ENCODE assay signal across 16 cellular contexts in genomic region chr4:137960371-137961050, GRCh38.
DNase-seq lines count a peak whose midpoint lies in the region; TF ChIP-seq lines count a peak whose summit lies in the region.
"Had no signal": no experiment of that assay in that cellular context is flagged by ENCODE, and none has a peak within 500 bp of the region (broad histone marks: within the 10 kb centered on the region; RNA-seq: fewer than 3 reads in every experiment).

No MANE protein-coding gene starts in this region.

- no peaks in the 10 kb centered on the region for H3K27me3 Mint-ChIP-seq in T-helper 2 cell treated with Interferon-gamma antibody and Interleukin-4, amounts not matched to agents 5 μg/mL and 100 μg/mL, for 36 hours (ENCODE audit: low read depth)
- no peaks in the 10 kb centered on the region for H3K27me3 Mint-ChIP-seq in chondrocyte (ENCODE audit: low read depth)
- H3K27me3 Mint-ChIP-seq in Calu3 (ENCODE audit: unreplicated experiment): no peaks in the 10 kb centered on the region
- H3K27me3 Mint-ChIP-seq: IgD-negative memory B cell had no signal

- no peaks in the 10 kb centered on the region for H3K36me3 Mint-ChIP-seq in T-helper 2 cell treated with Interferon-gamma antibody and Interleukin-4, amounts not matched to agents 5 μg/mL and 100 μg/mL, for 36 hours (ENCODE audit: low read depth)
- H3K36me3 Mint-ChIP-seq in chondrocyte (ENCODE audit: low read depth): no peaks in the 10 kb centered on the region
- H3K36me3 Mint-ChIP-seq in Calu3 (ENCODE audit: insufficient read depth, unreplicated experiment): no peaks in the 10 kb centered on the region
- H3K36me3 Mint-ChIP-seq: WTC11 had no signal

- TF ChIP-seq CTCF in AG04450 (IDR thresholded peaks at IDR 0.05; ENCODE audit: low read depth, low read length) (no peak), cardiac fibroblast (IDR thresholded peaks at IDR 0.05; ENCODE audit: low read depth, low read length) (no peak), chondrocyte (IDR thresholded peaks at IDR 0.05) (no peak), Calu3 (IDR thresholded peaks at IDR 0.05; ENCODE audit: unreplicated experiment) (no peak)

- intact Hi-C loops in Calu3 (cut with micrococcal nuclease; ENCODE audit: unreplicated experiment): no loop called here

- no peak overlapping the region for H3K27ac Mint-ChIP-seq in T-helper 2 cell treated with Interferon-gamma antibody and Interleukin-4, amounts not matched to agents 5 μg/mL and 100 μg/mL, for 36 hours
- H3K27ac Mint-ChIP-seq in chondrocyte (ENCODE audit: unreplicated experiment): no peak overlapping the region
- no peak overlapping the region for H3K27ac Mint-ChIP-seq in Calu3 (ENCODE audit: unreplicated experiment)
- H3K27ac Mint-ChIP-seq: IgD-negative memory B cell, WTC11 had no signal

- H3K9me3 ChIP-seq in AG04450 (ENCODE audit: control insufficient read depth, insufficient read depth, low read length): no peaks in the 10 kb centered on the region
- H3K9me3 ChIP-seq: A549, SJCRH30 had no signal

- H3K27ac ChIP-seq in AG04450 (ENCODE audit: low read depth, low read length): no peak overlapping the region
- H3K27ac ChIP-seq: A549, SJCRH30 had no signal

- POLR2A ChIA-PET in AG04450 (lab: Yijun Ruan, JAX): interaction anchor here (1.2 kb wide), 1 partner anchor 9 kb away, joined by 3 read pairs; no protein-coding TSS in a partner anchor

- DNase-seq in AG04450 (ENCODE audit: low read depth, low spot score): peak; percentile 54
- DNase-seq in M059J (ENCODE audit: low read depth): peak; percentile 76
- peak; percentile 71 to 84 for DNase-seq in cardiac fibroblast (ENCODE audit: low read depth in 2 of 2)
- peak; percentile 53 for DNase-seq in left kidney (ENCODE audit: low read depth, low spot score)
- DNase-seq in T-helper 2 cell treated with Interferon-gamma antibody and Interleukin-4, amounts not matched to agents 5 μg/mL and 100 μg/mL, for 36 hours (ENCODE audit: low spot score): no peak
- no peak for DNase-seq in chondrocyte (ENCODE audit: low spot score)
- DNase-seq in Calu3: no peak
- DNase-seq in globus pallidus (ENCODE audit: low spot score): no peak
- DNase-seq: activated T-cell treated with anti-CD3 and anti-CD28 coated beads, Interleukin-2, amount 50 U/mL, for 1 hour; DMS79; NCI-H1436; NCI-H748 treated with DMSO at 0.1 percent for 48 hours; SJCRH30 had no signal

- H3K4me3 ChIP-seq in AG04450 (ENCODE audit: low read depth, low read length) (no peak overlapping the region), cardiac fibroblast (replicated peaks in 1 of 2; ENCODE audit: low read depth in 2 of 2, low read length in 2 of 2) (no peak overlapping the region)
- H3K4me3 ChIP-seq: A549, SJCRH30 had no signal

- no TSS peak for BruUV-seq in Calu3 (replicated peaks; lab: Mats Ljungman, UMichigan)

- H3K4me1 Mint-ChIP-seq in T-helper 2 cell treated with Interferon-gamma antibody and Interleukin-4, amounts not matched to agents 5 μg/mL and 100 μg/mL, for 36 hours (ENCODE audit: low read depth): no peaks in the 10 kb centered on the region
- peaks cover 16% of the 10 kb centered on the region for H3K4me1 Mint-ChIP-seq in chondrocyte (ENCODE audit: low read depth)
- no peaks in the 10 kb centered on the region for H3K4me1 Mint-ChIP-seq in Calu3 (ENCODE audit: low read depth, unreplicated experiment)
- H3K4me1 Mint-ChIP-seq: IgD-negative memory B cell, WTC11 had no signal

- no peak overlapping the region for H3K4me3 Mint-ChIP-seq in T-helper 2 cell treated with Interferon-gamma antibody and Interleukin-4, amounts not matched to agents 5 μg/mL and 100 μg/mL, for 36 hours
- H3K4me3 Mint-ChIP-seq in chondrocyte (ENCODE audit: unreplicated experiment): no peak overlapping the region
- H3K4me3 Mint-ChIP-seq in Calu3 (ENCODE audit: low read depth, unreplicated experiment): no peak overlapping the region
- H3K4me3 Mint-ChIP-seq: IgD-negative memory B cell, WTC11 had no signal

- CTCF ChIA-PET in AG04450 (lab: Charles Lee): interaction anchor here (0.9 kb wide), 1 partner anchor 71 kb away, joined by 3 read pairs; no protein-coding TSS in a partner anchor
- CTCF ChIA-PET in Calu3 (lab: Charles Lee): no interaction called here

- H3K27me3 ChIP-seq in AG04450 (ENCODE audit: control insufficient read depth, insufficient read depth, low read length): no peaks in the 10 kb centered on the region
- H3K27me3 ChIP-seq: SJCRH30 had no signal

- no peaks in the 10 kb centered on the region for H3K9me3 Mint-ChIP-seq in T-helper 2 cell treated with Interferon-gamma antibody and Interleukin-4, amounts not matched to agents 5 μg/mL and 100 μg/mL, for 36 hours
- H3K9me3 Mint-ChIP-seq in chondrocyte (ENCODE audit: low read depth): no peaks in the 10 kb centered on the region
- no peaks in the 10 kb centered on the region for H3K9me3 Mint-ChIP-seq in Calu3 (ENCODE audit: low read depth, unreplicated experiment)
- H3K9me3 Mint-ChIP-seq: IgD-negative memory B cell, WTC11 had no signal

Comparison
In these comparisons a context has a peak if more than half of its experiments do, and no peak if none do; other contexts are left out.
1. DNase-seq: peak in AG04450 (single experiment), M059J (single experiment), cardiac fibroblast (2 of 2) and left kidney (single experiment); none in T-helper 2 cell treated with Interferon-gamma antibody and Interleukin-4, amounts not matched to agents 5 μg/mL and 100 μg/mL, for 36 hours (single experiment), chondrocyte (single experiment), Calu3 (single experiment) and globus pallidus (single experiment).